In the genomic region with DNA sequence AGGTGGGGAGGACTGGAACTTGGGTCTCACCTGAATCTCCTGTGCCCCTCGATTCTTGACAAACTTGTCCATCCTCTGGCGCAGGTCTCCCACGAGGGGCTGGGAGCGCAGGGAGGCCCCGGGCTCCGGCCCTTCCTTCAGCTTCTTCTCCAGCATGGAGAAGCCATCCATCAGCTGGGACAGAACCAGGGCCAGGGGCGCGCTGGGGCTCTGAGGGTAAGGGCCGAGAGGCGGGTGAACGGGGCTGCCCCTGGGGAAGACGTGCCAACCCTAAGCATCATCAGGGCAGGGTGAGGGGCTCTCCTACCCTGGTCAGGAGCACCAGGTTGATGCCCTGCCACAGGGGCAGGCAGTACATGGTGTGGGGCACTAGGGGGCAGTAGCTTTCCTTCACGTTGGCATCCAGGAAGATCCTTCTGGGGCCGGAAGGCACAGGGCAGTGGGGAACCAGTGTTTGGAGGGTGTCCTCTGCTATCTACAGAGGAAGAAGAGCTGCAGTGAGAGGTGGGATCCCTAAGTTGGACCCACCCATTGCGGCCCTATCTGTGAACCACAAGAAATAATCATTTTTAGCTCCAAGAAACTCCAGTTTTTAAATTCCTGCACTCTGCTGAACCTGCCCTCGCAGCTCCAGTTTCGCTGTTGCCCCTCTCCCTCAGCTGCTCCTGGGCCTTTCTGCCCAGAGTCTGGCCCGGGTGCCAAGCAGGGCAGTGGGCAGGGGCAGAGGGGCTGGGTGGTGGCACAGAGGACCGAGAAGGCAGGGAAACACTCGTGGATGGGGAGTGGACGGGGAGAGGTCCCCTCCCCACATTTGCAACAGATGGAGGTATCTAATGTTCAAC, we compare ENCODE assay signal across 8 cellular contexts. TPM values are rescaled to one million over a fixed set of nuclear protein-coding genes. Genes with fewer than 3 reads are reported as not detected.
DNase-seq lines count a peak whose midpoint lies in the region; ATAC-seq, FAIRE-seq and TF ChIP-seq lines count a peak whose summit lies in the region.

No MANE protein-coding gene starts in this region.

- peak; percentile 77 for ATAC-seq in GM18505 (IDR thresholded peaks at IDR 0.05; ENCODE audit: unreplicated experiment)
- peak; percentile 76 for ATAC-seq in HG03354 (IDR thresholded peaks at IDR 0.05; ENCODE audit: poor library complexity, severe bottlenecking, unreplicated experiment)
- ATAC-seq in SK-N-SH treated with all-trans-retinoic acid at 6 μM for 48 hours: peak; percentile 84
- ATAC-seq in K562: peak; percentile 93
- peak; percentile 48 for ATAC-seq in stimulated activated naive CD8-positive, alpha-beta T cell treated with anti-CD3 and anti-CD28 coated beads, Interleukin-15, amount 100 ng/mL, for 72 hours

- H3K9me3 ChIP-seq in K562 (replicated peaks; ENCODE audit: control insufficient read depth, insufficient read depth, low read depth, low read length): no peaks in the 10 kb centered on the region

- H3K9me1 ChIP-seq in K562 (ENCODE audit: control insufficient read depth, insufficient read depth, low read length): no peaks in the 10 kb centered on the region

- peaks cover 0 to 9% of the 10 kb centered on the region in 2 experiments; a peak in 1 of 5 replicates for H3K4me1 ChIP-seq in K562 (replicated peaks in 1 of 2; ENCODE audit: control insufficient read depth in 2 of 2, insufficient read depth in 2 of 2, low read length in 2 of 2)

- WGBS in K562 (ENCODE audit: insufficient coverage, low coverage, missing lambda C conversion rate): 45% methylated on average over 6 of the region's 21 CpGs

- no peaks in the 10 kb centered on the region for H3K27me3 ChIP-seq in K562 (ENCODE audit: control insufficient read depth in 2 of 2, insufficient read depth in 2 of 2, low read length in 2 of 2)

- H3K4me2 ChIP-seq in K562 (ENCODE audit: insufficient read depth, low read length): no peak overlapping the region

- no peak for TF ChIP-seq EP300 in K562 (IDR thresholded peaks at IDR 0.05; ENCODE audit: low read length)

- H3K9ac ChIP-seq in K562 (ENCODE audit: insufficient read depth in 1 of 2, low read depth in 2 of 2, low read length in 2 of 2): no peak overlapping the region; a peak in 1 of 4 replicates

- H2AFZ ChIP-seq in K562 (ENCODE audit: low read depth, low read length): no peak overlapping the region

- in situ Hi-C loops in K562 (cut with MboI): loop anchor here (10.0 kb wide), 1 partner anchor 239 kb away; no protein-coding TSS in a partner anchor

- H3K36me3 ChIP-seq in K562 (ENCODE audit: control insufficient read depth, insufficient read depth, low read length): peaks cover 44% of the 10 kb centered on the region; the same call in 2 of the 3 replicates

- H3K27ac ChIP-seq in K562 (ENCODE audit: extremely low read depth, low read depth, low read length): no peak overlapping the region

- intact Hi-C loops in K562 (cut with micrococcal nuclease): loop anchor here (1.0 to 5.0 kb wide), 2 partner anchors 41 to 237 kb away; no protein-coding TSS in a partner anchor

- TF ChIP-seq POLR2A in GM18505 (IDR thresholded peaks at IDR 0.05; ENCODE audit: borderline replicate concordance, extremely low read depth, insufficient read depth, insufficient read length) (no peak), K562 (conservative IDR thresholded peaks at IDR 0.05) (no peak)

- no peak for FAIRE-seq in K562 (lab: Jason Lieb, UNC)

- H3K9me3 Mint-ChIP-seq in stimulated activated naive CD8-positive, alpha-beta T cell treated with anti-CD3 and anti-CD28 coated beads, Interleukin-15, amount 100 ng/mL, for 72 hours: no peaks in the 10 kb centered on the region

- TF ChIP-seq RAD21 in K562 (CRISPR knock-in tag; conservative IDR thresholded peaks at IDR 0.05 in 1 of 2, IDR thresholded peaks at IDR 0.05 in 1 of 2): peak; percentile 45 to 64

- no TSS peak for BruUV-seq in K562 (replicated peaks; lab: Mats Ljungman, UMichigan)

- no peaks in the 10 kb centered on the region for H4K20me1 ChIP-seq in K562 (replicated peaks; ENCODE audit: control insufficient read depth, insufficient read depth, low read length)

- H3K27me3 Mint-ChIP-seq in stimulated activated naive CD8-positive, alpha-beta T cell treated with anti-CD3 and anti-CD28 coated beads, Interleukin-15, amount 100 ng/mL, for 72 hours: no peaks in the 10 kb centered on the region

- POLR2A ChIA-PET in K562 (lab: Yijun Ruan, JAX): interaction anchor here (0.6 kb wide), 2 partner anchors 13 to 123 kb away, joined by 3 to 4 read pairs; no protein-coding TSS in a partner anchor

- H3K4me1 Mint-ChIP-seq in stimulated activated naive CD8-positive, alpha-beta T cell treated with anti-CD3 and anti-CD28 coated beads, Interleukin-15, amount 100 ng/mL, for 72 hours: no peaks in the 10 kb centered on the region

- no peak overlapping the region for H3K27ac Mint-ChIP-seq in stimulated activated naive CD8-positive, alpha-beta T cell treated with anti-CD3 and anti-CD28 coated beads, Interleukin-15, amount 100 ng/mL, for 72 hours

- CTCF ChIA-PET in K562 (lab: Yijun Ruan, JAX; ENCODE audit: low intra/inter-chr PET ratio): no interaction called here

- no peak overlapping the region for H3K4me3 Mint-ChIP-seq in stimulated activated naive CD8-positive, alpha-beta T cell treated with anti-CD3 and anti-CD28 coated beads, Interleukin-15, amount 100 ng/mL, for 72 hours

- H3K79me2 ChIP-seq in K562 (ENCODE audit: control insufficient read depth, insufficient read depth, low read length): no peaks in the 10 kb centered on the region

- H3K4me3 ChIP-seq in AG09309 (ENCODE audit: control insufficient read depth, low read depth, low read length): no peak overlapping the region
- no peak overlapping the region for H3K4me3 ChIP-seq in K562

- DNase-seq in AG09309 (ENCODE audit: low read depth) (no peak), K562 (ENCODE audit: extremely low read depth in 1 of 4, low spot score in 3 of 4) (peak; percentile 45 to 62 (median 58)), kidney tubule cell (ENCODE audit: low spot score) (peak; percentile 60), NCI-H2029 treated with DMSO at 0.1 percent for 48 hours (lab: John Stamatoyannopoulos, UW) (no peak)
- DNase-seq in stimulated activated naive CD8-positive, alpha-beta T cell treated with anti-CD3 and anti-CD28 coated beads, Interleukin-15, amount 100 ng/mL, for 72 hours: peak; percentile 34 to 49

- TF ChIP-seq CTCF in AG09309 (IDR thresholded peaks at IDR 0.05; ENCODE audit: control insufficient read depth, insufficient read depth, low read depth, low read length, missing control alignments) (peak; percentile 77), K562 (IDR thresholded peaks at IDR 0.05 in 2 of 3, conservative IDR thresholded peaks at IDR 0.05 in 1 of 3; ENCODE audit: insufficient read depth in 2 of 3, low read depth in 1 of 3, low read length in 3 of 3) (peak; percentile 64 to 79 (median 67))

TF ChIP-seq in SK-N-SH treated with all-trans-retinoic acid at 6 μM for 48 hours, 23 proteins besides CTCF, POLR2A, EP300 and RAD21 (continues in another document):
- TF ChIP-seq SNAI2 (CRISPR knock-in tag; IDR thresholded peaks at IDR 0.05) (no peak), ESRRG (CRISPR knock-in tag; IDR thresholded peaks at IDR 0.05) (no peak), GLIS3 (CRISPR knock-in tag; IDR thresholded peaks at IDR 0.05) (no peak), ZNF8 (CRISPR knock-in tag; IDR thresholded peaks at IDR 0.05) (no peak), CSDC2 (CRISPR knock-in tag; IDR thresholded peaks at IDR 0.05) (no peak)

RNA-seq across cellular contexts. Expression of a gene that starts 10.8 kb away (rescaled TPM):
- 1.5 and 7.7 TPM in 2 replicates for total RNA-seq in K562 (2011; cell fraction: chromatin; rRNA removed; ENCODE audit: low replicate concordance)
- total RNA-seq in K562 (2011; cell fraction: nucleolus; rRNA removed): 2.0 and 2.7 TPM in 2 replicates
- 2.6 and 4.7 TPM in 2 replicates for total RNA-seq in K562 (2011; cell fraction: nucleoplasm; rRNA removed)
- total RNA-seq in K562 (2014; rRNA removed) (0.14 TPM in 1 of 2 replicates, not detected in the other), K562 (2014; rRNA removed; fragmentation: Illumina TruSeq; extraction: Trizol) (0.15 TPM in 1 of 2 replicates, not detected in the other), K562 (2015; rRNA removed; fragmentation: Illumina TruSeq; extraction: Trizol) (0.83 TPM in 1 of 2 replicates, not detected in the other), K562 (2021) (0.58 and 1.0 TPM in 2 replicates)
- polyA plus RNA-seq in K562 (2011; rRNA removed) (1.4 and 2.1 TPM in 2 replicates), K562 (2014; fragmentation: Illumina TruSeq; extraction: Trizol) (0.36 TPM in 1 of 2 replicates, not detected in the other), K562 (2014; fragmentation: Nextera tagmentation; extraction: Ambion mirVana) (under 1 TPM; 0.56 to 0.67 TPM), K562 (2014; rRNA removed) (0.09 and 0.64 TPM in 2 replicates)
- 0.25 and 0.54 TPM in 2 replicates for polyA plus RNA-seq in K562 (2011; cell fraction: cytosol; rRNA removed)
- polyA plus RNA-seq in K562 (2011; cell fraction: nucleus; rRNA removed): 7.7 and 14.3 TPM in 2 replicates
- 1.0 and 2.6 TPM in 2 replicates for polyA plus RNA-seq in K562 (2012)
- polyA minus RNA-seq in K562 (2011; rRNA and poly(A)+ RNA removed): 0.49 and 0.87 TPM in 2 replicates
- polyA minus RNA-seq in K562 (2011; cell fraction: cytosol; rRNA and poly(A)+ RNA removed): not detected in 2 replicates
- polyA minus RNA-seq in K562 (2011; cell fraction: nucleus; rRNA and poly(A)+ RNA removed): 0.94 and 1.1 TPM in 2 replicates

RNA-seq across cellular contexts. Expression of a gene that starts 21.0 kb away (rescaled TPM):
- total RNA-seq in K562 (2011; cell fraction: chromatin; rRNA removed; ENCODE audit: low replicate concordance): 66.7 and 154 TPM in 2 replicates
- total RNA-seq in K562 (2011; cell fraction: nucleolus; rRNA removed): 80.3 and 92.9 TPM in 2 replicates
- 62.7 and 73.1 TPM in 2 replicates for total RNA-seq in K562 (2011; cell fraction: nucleoplasm; rRNA removed)
- 26.3 and 37.1 TPM in 2 replicates for total RNA-seq in K562 (2014; rRNA removed)
- total RNA-seq in K562 (2014; rRNA removed; fragmentation: Illumina TruSeq; extraction: Trizol): 16.2 and 18.7 TPM in 2 replicates
- 20.8 and 23.2 TPM in 2 replicates for total RNA-seq in K562 (2015; rRNA removed; fragmentation: Illumina TruSeq; extraction: Trizol)
- total RNA-seq in K562 (2021): 43.6 and 45.3 TPM in 2 replicates
- 36.1 and 53.7 TPM in 2 replicates for polyA plus RNA-seq in K562 (2011; rRNA removed)
- 29.6 and 48.7 TPM in 2 replicates for polyA plus RNA-seq in K562 (2011; cell fraction: cytosol; rRNA removed)
- polyA plus RNA-seq in K562 (2011; cell fraction: nucleus; rRNA removed): 137 and 184 TPM in 2 replicates
- 46.1 and 96.9 TPM in 2 replicates for polyA plus RNA-seq in K562 (2012)
- polyA plus RNA-seq in K562 (2014; fragmentation: Illumina TruSeq; extraction: Trizol): 31.0 and 35.2 TPM in 2 replicates
- polyA plus RNA-seq in K562 (2014; fragmentation: Nextera tagmentation; extraction: Ambion mirVana): 10 to 100 TPM; 18.1 to 23.7 TPM
- 34.4 and 38.4 TPM in 2 replicates for polyA plus RNA-seq in K562 (2014; rRNA removed)
- 20.8 and 27.8 TPM in 2 replicates for polyA minus RNA-seq in K562 (2011; rRNA and poly(A)+ RNA removed)
- 24.5 and 27.4 TPM in 2 replicates for polyA minus RNA-seq in K562 (2011; cell fraction: cytosol; rRNA and poly(A)+ RNA removed)
- polyA minus RNA-seq in K562 (2011; cell fraction: nucleus; rRNA and poly(A)+ RNA removed): 43.5 and 44.1 TPM in 2 replicates

Comparison
In these comparisons a context has a peak if more than half of its experiments do, and no peak if none do; other contexts are left out.
1. DNase-seq: peak in K562 (4 of 4), kidney tubule cell (single experiment) and stimulated activated naive CD8-positive, alpha-beta T cell treated with anti-CD3 and anti-CD28 coated beads, Interleukin-15, amount 100 ng/mL, for 72 hours (2 of 2); none in AG09309 (single experiment) and NCI-H2029 treated with DMSO at 0.1 percent for 48 hours (single experiment).
2. Peak in every context shown above with its lines, with median percentiles within 50 percentile points of each other: ATAC-seq.